In the genomic region with DNA sequence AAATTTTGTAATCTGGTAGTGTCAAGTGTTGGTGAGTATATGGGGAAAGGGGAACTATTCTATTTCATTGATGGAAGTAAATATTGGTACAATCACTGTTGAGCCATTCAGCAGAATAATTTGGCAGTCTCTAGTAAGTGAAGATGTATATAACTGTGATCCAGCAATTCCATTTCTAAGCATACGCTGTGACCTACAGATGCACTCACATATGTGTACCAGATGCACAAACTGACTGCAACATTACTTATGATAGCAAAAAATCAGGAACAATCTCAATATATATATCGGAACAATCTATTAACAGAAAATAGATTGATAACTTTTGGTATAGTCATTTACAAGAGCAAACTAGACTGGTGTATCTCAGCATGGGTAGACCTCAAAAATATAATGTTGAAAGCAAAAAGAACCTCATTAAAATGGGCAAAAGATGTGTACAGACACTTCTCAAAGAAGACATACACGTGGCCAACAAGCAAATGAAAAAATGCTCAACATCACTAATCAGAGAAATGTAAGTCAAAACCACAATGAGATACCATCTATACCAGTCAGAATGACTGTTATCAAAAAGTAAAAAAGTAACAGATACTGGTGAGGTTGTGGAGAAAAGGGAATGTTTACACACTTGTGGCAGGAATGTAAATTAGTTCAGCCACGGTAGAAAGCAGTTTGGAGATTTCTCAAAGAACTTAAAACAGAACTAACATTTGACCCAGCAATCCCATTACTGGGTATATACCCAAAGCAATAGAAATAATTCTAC, we compare ENCODE assay signal across 33 cellular contexts. TPM values are rescaled to one million over a fixed set of nuclear protein-coding genes. Genes with fewer than 3 reads are reported as not detected.
DNase-seq lines count a peak whose midpoint lies in the region; ATAC-seq and TF ChIP-seq lines count a peak whose summit lies in the region.
"Had no signal": no experiment of that assay in that cellular context is flagged by ENCODE, and none has a peak within 500 bp of the region (broad histone marks: within the 10 kb centered on the region; RNA-seq: fewer than 3 reads in every experiment).

No MANE protein-coding gene starts in this region.

- no peak overlapping the region for H3K4ac ChIP-seq in mesenchymal stem cell (ENCODE audit: low read depth in 1 of 2, low read length in 2 of 2)

- no peak overlapping the region for H3K23ac ChIP-seq in mesenchymal stem cell (ENCODE audit: low read length in 2 of 2)

- no peak overlapping the region for H4K91ac ChIP-seq in mesenchymal stem cell (ENCODE audit: low read length)

- H3K18ac ChIP-seq in mesenchymal stem cell (ENCODE audit: low read depth in 1 of 2, low read length in 2 of 2), result no peak overlapping the region

- no peaks in the 10 kb centered on the region for H3K4me1 Mint-ChIP-seq in osteocyte (ENCODE audit: unreplicated experiment)
- H3K4me1 Mint-ChIP-seq: natural killer cell; stimulated activated effector memory CD8-positive, alpha-beta T cell treated with anti-CD3 and anti-CD28 coated beads, Interleukin-12 subunit alpha, Interleukin-12 subunit beta, amount 100 ng/mL, for 72 hours had no signal

- H3K9me3 Mint-ChIP-seq in osteocyte (ENCODE audit: unreplicated experiment), result no peaks in the 10 kb centered on the region
- H3K9me3 Mint-ChIP-seq: activated CD4-positive, alpha-beta memory T cell treated with anti-CD3 and anti-CD28 coated beads, Interleukin-2, amount 10 ng/mL, durations not matched to agents 7 days and 5 days; activated T-helper 2 cell treated with anti-CD3 and anti-CD28 coated beads, Interferon-gamma antibody, Interleukin-2, Interleukin-4, amounts not matched to agents 10 μg/mL and 5 μg/mL and 100 μg/mL, durations not matched to agents 14 hours and 24 hours and 36 hours; natural killer cell; stimulated activated effector memory CD8-positive, alpha-beta T cell treated with anti-CD3 and anti-CD28 coated beads, Interleukin-12 subunit alpha, Interleukin-12 subunit beta, amount 100 ng/mL, for 72 hours had no signal

- no peaks in the 10 kb centered on the region for H3K79me1 ChIP-seq in mesenchymal stem cell (replicated peaks; ENCODE audit: low read length, poor library complexity, severe bottlenecking)

- H3K4me3 Mint-ChIP-seq in osteocyte (ENCODE audit: unreplicated experiment), result no peak overlapping the region
- H3K4me3 Mint-ChIP-seq: activated CD4-positive, alpha-beta memory T cell treated with anti-CD3 and anti-CD28 coated beads, Interleukin-2, amount 10 ng/mL, durations not matched to agents 7 days and 5 days; natural killer cell; stimulated activated effector memory CD8-positive, alpha-beta T cell treated with anti-CD3 and anti-CD28 coated beads, Interleukin-12 subunit alpha, Interleukin-12 subunit beta, amount 100 ng/mL, for 72 hours had no signal

- no peak overlapping the region for H3K27ac ChIP-seq in mesenchymal stem cell (ENCODE audit: low read length, poor library complexity, severe bottlenecking)
- H3K27ac ChIP-seq: C4-2B, colonic mucosa, epithelial cell of prostate, GM23248, heart right ventricle, transverse colon had no signal

- no peak overlapping the region for H3K14ac ChIP-seq in mesenchymal stem cell (ENCODE audit: low read length in 2 of 2)

- intact Hi-C loops in head of caudate nucleus (cut with DNase I), result no loop called here

- H3K27me3 Mint-ChIP-seq in osteocyte (ENCODE audit: unreplicated experiment), result no peaks in the 10 kb centered on the region

- ATAC-seq in HG03159 (IDR thresholded peaks at IDR 0.05; ENCODE audit: unreplicated experiment), result no peak
- ATAC-seq: heart right ventricle; mucosa of descending colon; natural killer cell; PC-3; stimulated activated effector memory CD8-positive, alpha-beta T cell treated with anti-CD3 and anti-CD28 coated beads, Interleukin-12 subunit alpha, Interleukin-12 subunit beta, amount 100 ng/mL, for 72 hours had no signal

- no peak overlapping the region for H2BK15ac ChIP-seq in mesenchymal stem cell (ENCODE audit: low read depth, poor library complexity, severe bottlenecking)

- TF ChIP-seq CTCF in osteocyte (IDR thresholded peaks at IDR 0.05), result no peak

- DNase-seq in Caki2 (ENCODE audit: low read depth), result peak; percentile 83
- peak; percentile 47 for DNase-seq in M059J (ENCODE audit: low read depth)
- DNase-seq in astrocyte of the hippocampus (ENCODE audit: low read depth, low spot score), result peak; percentile 23
- peak; percentile 35 for DNase-seq in mesenchymal stem cell
- DNase-seq in osteocyte (ENCODE audit: extremely low spot score, unreplicated experiment), result no peak
- no peak for DNase-seq in head of caudate nucleus
- DNase-seq: activated CD4-positive, alpha-beta memory T cell treated with anti-CD3 and anti-CD28 coated beads, Interleukin-2, amount 10 ng/mL, durations not matched to agents 7 days and 5 days; activated CD4-positive, CD25-positive, alpha-beta regulatory T cell treated with anti-CD3 and anti-CD28 coated beads, Interleukin-2, amount 50 U/mL, for 72 hours; activated CD8-positive, alpha-beta memory T cell treated with anti-CD3 and anti-CD28 coated beads, Interleukin-2, amount 50 U/mL, for 48 hours; activated naive CD4-positive, alpha-beta T cell treated with anti-CD3 and anti-CD28 coated beads, Interleukin-2, amount 50 U/mL, for 16 hours; Caco-2; colonic mucosa; DMS79 treated with DMSO at 0.1 percent for 48 hours; effector CD4-positive, alpha-beta T cell; GM23248; heart right ventricle; KG1; MG63; mucosa of descending colon; natural killer cell; NCI-H1930; NCI-H2227 treated with DMSO at 0.1 percent for 48 hours; NCI-H526 treated with DMSO at 0.1 percent for 48 hours; NK-92 treated with Interleukin-12 subunit alpha and Interleukin-12 subunit beta, amount 100 ng/mL, for 24 hours; occipital lobe; PC-3; Right ventricle myocardium superior; transverse colon had no signal

- no peak overlapping the region for H2AK5ac ChIP-seq in mesenchymal stem cell (ENCODE audit: low read length, severe bottlenecking)

- H2BK120ac ChIP-seq in mesenchymal stem cell (ENCODE audit: low read depth, low read length), result no peak overlapping the region

- no peak overlapping the region for H2BK5ac ChIP-seq in mesenchymal stem cell (ENCODE audit: low read depth, low read length, poor library complexity, severe bottlenecking)

- peaks cover 0 to 3% of the 10 kb centered on the region in 2 experiments for H3K36me3 ChIP-seq in mesenchymal stem cell (ENCODE audit: control insufficient read depth in 1 of 2, insufficient read depth in 2 of 2, low read depth in 1 of 2, low read length in 2 of 2)
- H3K36me3 ChIP-seq: colonic mucosa, MG63, transverse colon had no signal

- no peak overlapping the region for H4K8ac ChIP-seq in mesenchymal stem cell (ENCODE audit: low read length)

- in situ Hi-C loops in Caki2 (cut with HindIII; ENCODE audit: low pct_unique_long_range_greater_than_20kb, low sequenced_read_pairs), result no loop called here

- no peak overlapping the region for H3K9ac ChIP-seq in mesenchymal stem cell (ENCODE audit: low read length)
- H3K9ac ChIP-seq: GM23248 had no signal

- H3K9me3 ChIP-seq in mesenchymal stem cell (ENCODE audit: control insufficient read depth, low read length), result no peaks in the 10 kb centered on the region
- H3K9me3 ChIP-seq: Caco-2, colonic mucosa, heart right ventricle, MG63, mucosa of descending colon, transverse colon had no signal

- H3K27ac Mint-ChIP-seq in osteocyte (ENCODE audit: unreplicated experiment), result no peak overlapping the region
- H3K27ac Mint-ChIP-seq: activated CD4-positive, alpha-beta memory T cell treated with anti-CD3 and anti-CD28 coated beads, Interleukin-2, amount 10 ng/mL, durations not matched to agents 7 days and 5 days; activated T-helper 2 cell treated with anti-CD3 and anti-CD28 coated beads, Interferon-gamma antibody, Interleukin-2, Interleukin-4, amounts not matched to agents 10 μg/mL and 5 μg/mL and 100 μg/mL, durations not matched to agents 14 hours and 24 hours and 36 hours; natural killer cell; stimulated activated effector memory CD8-positive, alpha-beta T cell treated with anti-CD3 and anti-CD28 coated beads, Interleukin-12 subunit alpha, Interleukin-12 subunit beta, amount 100 ng/mL, for 72 hours had no signal

- 72% methylated on average over 3 of the region's 4 CpGs for WGBS in mesenchymal stem cell

- H3K36me3 Mint-ChIP-seq in osteocyte (ENCODE audit: unreplicated experiment), result no peaks in the 10 kb centered on the region
- H3K36me3 Mint-ChIP-seq: natural killer cell; stimulated activated effector memory CD8-positive, alpha-beta T cell treated with anti-CD3 and anti-CD28 coated beads, Interleukin-12 subunit alpha, Interleukin-12 subunit beta, amount 100 ng/mL, for 72 hours had no signal

- no peak overlapping the region for H3K4me3 ChIP-seq in mesenchymal stem cell (ENCODE audit: insufficient read depth in 1 of 2, low read depth in 1 of 2, low read length in 2 of 2)
- H3K4me3 ChIP-seq: colonic mucosa, GM23248, heart right ventricle, MG63, mucosa of descending colon, transverse colon had no signal

- no peak overlapping the region for H2BK12ac ChIP-seq in mesenchymal stem cell (ENCODE audit: low read length in 2 of 2)

- H3K4me2 ChIP-seq in mesenchymal stem cell (ENCODE audit: low read length, poor library complexity, severe bottlenecking), result no peak overlapping the region

- no peaks in the 10 kb centered on the region for H3K27me3 ChIP-seq in mesenchymal stem cell (ENCODE audit: control insufficient read depth in 1 of 2, insufficient read depth in 1 of 2, low read length in 2 of 2)
- H3K27me3 ChIP-seq: colonic mucosa, heart right ventricle, MG63, transverse colon had no signal

- no peak overlapping the region for H2AFZ ChIP-seq in mesenchymal stem cell (ENCODE audit: low read depth, low read length)
- H2AFZ ChIP-seq: GM23248 had no signal

- H3K4me1 ChIP-seq in mesenchymal stem cell (ENCODE audit: control insufficient read depth, insufficient read depth, low read depth, low read length), result no peaks in the 10 kb centered on the region
- H3K4me1 ChIP-seq: colonic mucosa, transverse colon had no signal

RNA-seq across cellular contexts. Expression of gene ADAP2, which starts 20.8 kb away (rescaled TPM):
- total RNA-seq in Caki2 (2014; rRNA removed; shearing (Covaris generic); ENCODE audit: low replicate concordance), result 15.5 and 21.6 TPM in 2 replicates
- total RNA-seq in M059J (2014; rRNA removed; shearing (Covaris generic)), result 0.10 and 1.2 TPM in 2 replicates
- polyA plus RNA-seq in mesenchymal stem cell (2013, experiment 1 of 2), result 10.4 TPM
- polyA plus RNA-seq in mesenchymal stem cell (2013, experiment 2 of 2), result 11.5 TPM
- 0.31 and 0.62 TPM in 2 replicates for total RNA-seq in osteocyte
- total RNA-seq: GM23248 had no signal

RNA-seq across cellular contexts. Expression of gene RNF135, which starts 28.3 kb away (rescaled TPM):
- total RNA-seq in Caki2 (2014; rRNA removed; shearing (Covaris generic); ENCODE audit: low replicate concordance), result 37.1 and 43.0 TPM in 2 replicates
- 11.4 and 15.7 TPM in 2 replicates for total RNA-seq in M059J (2014; rRNA removed; shearing (Covaris generic))
- polyA plus RNA-seq in mesenchymal stem cell (2013, experiment 1 of 2), result 7.8 TPM
- polyA plus RNA-seq in mesenchymal stem cell (2013, experiment 2 of 2), result 7.4 TPM
- total RNA-seq in osteocyte, result 16.1 and 16.9 TPM in 2 replicates

RNA-seq across cellular contexts. Expression of gene TEFM, which starts 36.5 kb away (rescaled TPM):
- total RNA-seq in Caki2 (2014; rRNA removed; shearing (Covaris generic); ENCODE audit: low replicate concordance), result 5.3 and 23.9 TPM in 2 replicates
- 14.0 and 19.4 TPM in 2 replicates for total RNA-seq in M059J (2014; rRNA removed; shearing (Covaris generic))
- 12.5 TPM for polyA plus RNA-seq in mesenchymal stem cell (2013, experiment 1 of 2)
- 12.6 TPM for polyA plus RNA-seq in mesenchymal stem cell (2013, experiment 2 of 2)
- total RNA-seq in osteocyte, result 9.8 and 15.5 TPM in 2 replicates

Comparison
In these comparisons a context has a peak if more than half of its experiments do, and no peak if none do; other contexts are left out.
1. DNase-seq: peak in Caki2 (single experiment), M059J (single experiment), astrocyte of the hippocampus (single experiment) and mesenchymal stem cell (single experiment); none in osteocyte (single experiment) and head of caudate nucleus (0 of 42).